ENCODE assay signal across 2 cellular contexts in the genomic region with DNA sequence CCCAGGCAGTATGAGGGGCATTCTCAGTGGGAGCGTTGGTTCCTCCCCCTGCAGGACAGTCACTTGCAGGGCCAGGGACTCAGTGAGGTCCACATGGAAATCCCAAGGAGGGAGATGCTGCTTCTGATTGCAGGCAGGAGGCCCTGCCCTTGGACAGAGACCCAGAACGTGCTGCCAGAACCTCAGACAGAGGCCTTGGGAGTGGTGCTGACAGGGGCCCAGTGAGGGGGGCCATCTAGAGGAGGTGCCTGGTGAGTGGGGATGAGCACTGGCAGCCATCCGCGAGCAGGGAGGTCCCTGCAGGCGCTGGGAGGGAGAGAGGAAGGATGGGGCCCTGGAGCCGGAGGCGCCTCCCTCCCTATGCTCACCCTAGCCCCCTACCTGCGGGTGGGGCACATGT.
TF ChIP-seq lines count a peak whose summit lies in the region.

No MANE protein-coding gene starts in this region.

TF ChIP-seq in GM23338, 12 proteins besides CTCF, POLR2A, EP300 and RAD21 (continues in another document):
- TF ChIP-seq ZNF114 (CRISPR knock-in tag; IDR thresholded peaks at IDR 0.05) (no peak), ETS1 (IDR thresholded peaks at IDR 0.05) (no peak), EZH2phosphoT487 (IDR thresholded peaks at IDR 0.05; ENCODE audit: unreplicated experiment) (no peak), NANOG (IDR thresholded peaks at IDR 0.05; ENCODE audit: borderline replicate concordance) (no peak), EZH2 (IDR thresholded peaks at IDR 0.05; ENCODE audit: low read depth, unreplicated experiment) (no peak), STAT1 (IDR thresholded peaks at IDR 0.05; ENCODE audit: unreplicated experiment) (no peak), POLR2AphosphoS5 (IDR thresholded peaks at IDR 0.05; ENCODE audit: low read depth) (no peak), JUNB (IDR thresholded peaks at IDR 0.05; ENCODE audit: unreplicated experiment) (no peak)
- TF ChIP-seq, protein P1, sequence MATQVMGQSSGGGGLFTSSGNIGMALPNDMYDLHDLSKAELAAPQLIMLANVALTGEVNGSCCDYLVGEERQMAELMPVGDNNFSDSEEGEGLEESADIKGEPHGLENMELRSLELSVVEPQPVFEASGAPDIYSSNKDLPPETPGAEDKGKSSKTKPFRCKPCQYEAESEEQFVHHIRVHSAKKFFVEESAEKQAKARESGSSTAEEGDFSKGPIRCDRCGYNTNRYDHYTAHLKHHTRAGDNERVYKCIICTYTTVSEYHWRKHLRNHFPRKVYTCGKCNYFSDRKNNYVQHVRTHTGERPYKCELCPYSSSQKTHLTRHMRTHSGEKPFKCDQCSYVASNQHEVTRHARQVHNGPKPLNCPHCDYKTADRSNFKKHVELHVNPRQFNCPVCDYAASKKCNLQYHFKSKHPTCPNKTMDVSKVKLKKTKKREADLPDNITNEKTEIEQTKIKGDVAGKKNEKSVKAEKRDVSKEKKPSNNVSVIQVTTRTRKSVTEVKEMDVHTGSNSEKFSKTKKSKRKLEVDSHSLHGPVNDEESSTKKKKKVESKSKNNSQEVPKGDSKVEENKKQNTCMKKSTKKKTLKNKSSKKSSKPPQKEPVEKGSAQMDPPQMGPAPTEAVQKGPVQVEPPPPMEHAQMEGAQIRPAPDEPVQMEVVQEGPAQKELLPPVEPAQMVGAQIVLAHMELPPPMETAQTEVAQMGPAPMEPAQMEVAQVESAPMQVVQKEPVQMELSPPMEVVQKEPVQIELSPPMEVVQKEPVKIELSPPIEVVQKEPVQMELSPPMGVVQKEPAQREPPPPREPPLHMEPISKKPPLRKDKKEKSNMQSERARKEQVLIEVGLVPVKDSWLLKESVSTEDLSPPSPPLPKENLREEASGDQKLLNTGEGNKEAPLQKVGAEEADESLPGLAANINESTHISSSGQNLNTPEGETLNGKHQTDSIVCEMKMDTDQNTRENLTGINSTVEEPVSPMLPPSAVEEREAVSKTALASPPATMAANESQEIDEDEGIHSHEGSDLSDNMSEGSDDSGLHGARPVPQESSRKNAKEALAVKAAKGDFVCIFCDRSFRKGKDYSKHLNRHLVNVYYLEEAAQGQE (IDR thresholded peaks at IDR 0.05; ENCODE audit: unreplicated experiment), result no peak
- TF ChIP-seq, protein P2, sequence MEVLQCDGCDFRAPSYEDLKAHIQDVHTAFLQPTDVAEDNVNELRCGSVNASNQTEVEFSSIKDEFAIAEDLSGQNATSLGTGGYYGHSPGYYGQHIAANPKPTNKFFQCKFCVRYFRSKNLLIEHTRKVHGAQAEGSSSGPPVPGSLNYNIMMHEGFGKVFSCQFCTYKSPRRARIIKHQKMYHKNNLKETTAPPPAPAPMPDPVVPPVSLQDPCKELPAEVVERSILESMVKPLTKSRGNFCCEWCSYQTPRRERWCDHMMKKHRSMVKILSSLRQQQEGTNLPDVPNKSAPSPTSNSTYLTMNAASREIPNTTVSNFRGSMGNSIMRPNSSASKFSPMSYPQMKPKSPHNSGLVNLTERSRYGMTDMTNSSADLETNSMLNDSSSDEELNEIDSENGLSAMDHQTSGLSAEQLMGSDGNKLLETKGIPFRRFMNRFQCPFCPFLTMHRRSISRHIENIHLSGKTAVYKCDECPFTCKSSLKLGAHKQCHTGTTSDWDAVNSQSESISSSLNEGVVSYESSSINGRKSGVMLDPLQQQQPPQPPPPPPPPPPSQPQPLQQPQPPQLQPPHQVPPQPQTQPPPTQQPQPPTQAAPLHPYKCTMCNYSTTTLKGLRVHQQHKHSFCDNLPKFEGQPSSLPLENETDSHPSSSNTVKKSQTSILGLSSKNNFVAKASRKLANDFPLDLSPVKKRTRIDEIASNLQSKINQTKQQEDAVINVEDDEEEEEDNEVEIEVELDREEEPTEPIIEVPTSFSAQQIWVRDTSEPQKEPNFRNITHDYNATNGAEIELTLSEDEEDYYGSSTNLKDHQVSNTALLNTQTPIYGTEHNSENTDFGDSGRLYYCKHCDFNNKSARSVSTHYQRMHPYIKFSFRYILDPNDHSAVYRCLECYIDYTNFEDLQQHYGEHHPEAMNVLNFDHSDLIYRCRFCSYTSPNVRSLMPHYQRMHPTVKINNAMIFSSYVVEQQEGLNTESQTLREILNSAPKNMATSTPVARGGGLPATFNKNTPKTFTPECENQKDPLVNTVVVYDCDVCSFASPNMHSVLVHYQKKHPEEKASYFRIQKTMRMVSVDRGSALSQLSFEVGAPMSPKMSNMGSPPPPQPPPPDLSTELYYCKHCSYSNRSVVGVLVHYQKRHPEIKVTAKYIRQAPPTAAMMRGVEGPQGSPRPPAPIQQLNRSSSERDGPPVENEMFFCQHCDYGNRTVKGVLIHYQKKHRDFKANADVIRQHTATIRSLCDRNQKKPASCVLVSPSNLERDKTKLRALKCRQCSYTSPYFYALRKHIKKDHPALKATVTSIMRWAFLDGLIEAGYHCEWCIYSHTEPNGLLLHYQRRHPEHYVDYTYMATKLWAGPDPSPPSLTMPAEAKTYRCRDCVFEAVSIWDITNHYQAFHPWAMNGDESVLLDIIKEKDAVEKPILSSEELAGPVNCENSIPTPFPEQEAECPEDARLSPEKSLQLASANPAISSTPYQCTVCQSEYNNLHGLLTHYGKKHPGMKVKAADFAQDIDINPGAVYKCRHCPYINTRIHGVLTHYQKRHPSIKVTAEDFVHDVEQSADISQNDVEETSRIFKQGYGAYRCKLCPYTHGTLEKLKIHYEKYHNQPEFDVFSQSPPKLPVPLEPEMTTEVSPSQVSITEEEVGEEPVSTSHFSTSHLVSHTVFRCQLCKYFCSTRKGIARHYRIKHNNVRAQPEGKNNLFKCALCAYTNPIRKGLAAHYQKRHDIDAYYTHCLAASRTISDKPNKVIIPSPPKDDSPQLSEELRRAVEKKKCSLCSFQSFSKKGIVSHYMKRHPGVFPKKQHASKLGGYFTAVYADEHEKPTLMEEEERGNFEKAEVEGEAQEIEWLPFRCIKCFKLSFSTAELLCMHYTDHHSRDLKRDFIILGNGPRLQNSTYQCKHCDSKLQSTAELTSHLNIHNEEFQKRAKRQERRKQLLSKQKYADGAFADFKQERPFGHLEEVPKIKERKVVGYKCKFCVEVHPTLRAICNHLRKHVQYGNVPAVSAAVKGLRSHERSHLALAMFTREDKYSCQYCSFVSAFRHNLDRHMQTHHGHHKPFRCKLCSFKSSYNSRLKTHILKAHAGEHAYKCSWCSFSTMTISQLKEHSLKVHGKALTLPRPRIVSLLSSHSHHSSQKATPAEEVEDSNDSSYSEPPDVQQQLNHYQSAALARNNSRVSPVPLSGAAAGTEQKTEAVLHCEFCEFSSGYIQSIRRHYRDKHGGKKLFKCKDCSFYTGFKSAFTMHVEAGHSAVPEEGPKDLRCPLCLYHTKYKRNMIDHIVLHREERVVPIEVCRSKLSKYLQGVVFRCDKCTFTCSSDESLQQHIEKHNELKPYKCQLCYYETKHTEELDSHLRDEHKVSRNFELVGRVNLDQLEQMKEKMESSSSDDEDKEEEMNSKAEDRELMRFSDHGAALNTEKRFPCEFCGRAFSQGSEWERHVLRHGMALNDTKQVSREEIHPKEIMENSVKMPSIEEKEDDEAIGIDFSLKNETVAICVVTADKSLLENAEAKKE (CRISPR knock-in tag; IDR thresholded peaks at IDR 0.05), result no peak

TF ChIP-seq in H1, 55 proteins besides CTCF, POLR2A, EP300 and RAD21:
- no peak for TF ChIP-seq YY1 (IDR thresholded peaks at IDR 0.05; ENCODE audit: low read depth, low read length)
- TF ChIP-seq SIX5 (IDR thresholded peaks at IDR 0.05; ENCODE audit: low read depth, low read length), result no peak
- TF ChIP-seq KDM5A (IDR thresholded peaks at IDR 0.05; ENCODE audit: low read length), result no peak
- no peak for TF ChIP-seq EGR1 (IDR thresholded peaks at IDR 0.05; ENCODE audit: borderline replicate concordance, low read depth, low read length)
- TF ChIP-seq RFX5 (IDR thresholded peaks at IDR 0.05; ENCODE audit: borderline replicate concordance, low read depth, low read length), result no peak
- TF ChIP-seq NRF1 (IDR thresholded peaks at IDR 0.05; ENCODE audit: low read depth, low read length), result no peak
- no peak for TF ChIP-seq TEAD4 (IDR thresholded peaks at IDR 0.05; ENCODE audit: low read depth, low read length)
- no peak for TF ChIP-seq NANOG (IDR thresholded peaks at IDR 0.05; ENCODE audit: insufficient read depth, low read depth, low read length, poor library complexity, severe bottlenecking)
- no peak for TF ChIP-seq BRCA1 (IDR thresholded peaks at IDR 0.05; ENCODE audit: low read depth, low read length)
- no peak for TF ChIP-seq CHD1 (IDR thresholded peaks at IDR 0.05; ENCODE audit: low read depth, low read length)
- no peak for TF ChIP-seq FOSL1 (IDR thresholded peaks at IDR 0.05; ENCODE audit: insufficient read depth, low read depth, low read length)
